Comparison of ENCODE assay signal across 29 cellular contexts in the genomic region with DNA sequence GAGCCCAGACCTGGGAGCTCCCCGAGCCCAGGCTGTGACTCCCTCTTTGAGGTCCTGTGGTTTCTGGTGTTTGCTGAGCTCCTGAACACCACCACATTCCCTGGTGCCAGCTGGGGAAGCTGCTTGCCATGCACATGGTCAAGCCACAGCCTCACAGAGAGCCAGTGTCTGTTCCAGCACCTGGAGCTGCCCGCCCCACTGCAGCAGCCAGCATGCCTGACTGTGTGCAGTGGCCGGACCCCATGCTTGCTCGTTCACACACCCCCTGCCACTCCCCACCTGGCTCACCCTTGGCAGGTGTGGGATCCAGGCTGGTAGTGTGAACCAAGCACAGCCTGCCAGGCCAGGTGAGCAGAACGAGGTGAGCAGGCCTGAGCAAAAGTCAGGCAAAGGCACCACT.
"Had no signal": no experiment of that assay in that cellular context is flagged by ENCODE, and none has a peak within 500 bp of the region (broad histone marks: within the 10 kb centered on the region; RNA-seq: fewer than 3 reads in every experiment).

No MANE protein-coding gene starts in this region.

- ATAC-seq: activated CD4-positive, CD25-positive, alpha-beta regulatory T cell treated with anti-CD3 and anti-CD28 coated beads, Interleukin-2, amount 50 U/mL, for 24 hours; activated CD8-positive, alpha-beta T cell treated with anti-CD3 and anti-CD28 coated beads for 36 hours; activated T-cell treated with anti-CD3 and anti-CD28 coated beads, Interleukin-2, amount 50 U/mL, for 4 hours; activated T-helper 17 cell treated with anti-CD3 and anti-CD28 coated beads, Interleukin-2, amount 50 U/mL, for 72 hours; effector memory CD8-positive, alpha-beta T cell; foreskin keratinocyte; gastrocnemius medialis; heart left ventricle; T-helper 17 cell had no signal

- H3K4me1 ChIP-seq: esophagus muscularis mucosa, foreskin keratinocyte, gastrocnemius medialis, heart left ventricle had no signal

- H3K27me3 ChIP-seq: brain microvascular endothelial cell, esophagus muscularis mucosa, foreskin keratinocyte, gastrocnemius medialis, heart left ventricle had no signal

- DNase-seq: activated B cell treated with CpG ODN at 0.5 μM for 24 hours; activated CD4-positive, alpha-beta T cell treated with anti-CD3 and anti-CD28 coated beads for 48 hours; activated CD4-positive, alpha-beta T cell treated with anti-CD3 and anti-CD28 coated beads, Interleukin-2, amount 50 U/mL, for 1 hour; activated CD4-positive, alpha-beta T cell treated with anti-CD3 and anti-CD28 coated beads, Interleukin-2, amount 50 U/mL, for 48 hours; activated CD8-positive, alpha-beta memory T cell treated with anti-CD3 and anti-CD28 coated beads for 24 hours; activated CD8-positive, alpha-beta T cell treated with anti-CD3 and anti-CD28 coated beads for 36 hours; activated effector memory CD4-positive, alpha-beta T cell treated with Interleukin-2 at 50 U/mL for 16 hours; activated gamma-delta T cell treated with Interleukin-2 at 50 U/mL for 16 hours; activated naive CD4-positive, alpha-beta T cell treated with anti-CD3 and anti-CD28 coated beads, Interleukin-2, amount 50 U/mL, for 16 hours; activated naive CD4-positive, alpha-beta T cell treated with Interleukin-2 at 50 U/mL for 16 hours; activated T-cell treated with anti-CD3 and anti-CD28 coated beads, Interleukin-2, amount 50 U/mL, for 4 hours; amniotic stem cell; anterior cingulate cortex; brain microvascular endothelial cell; cortex of kidney; dermis blood vessel endothelial cell; effector CD4-positive, alpha-beta T cell; effector memory CD8-positive, alpha-beta T cell; erythroblast; foreskin keratinocyte; gastrocnemius medialis; glutamatergic neuron; heart left ventricle; T-helper 17 cell; T1000; WERI-Rb-1 had no signal

- H3K27ac ChIP-seq: brain microvascular endothelial cell, esophagus muscularis mucosa, foreskin keratinocyte, gastrocnemius medialis, heart left ventricle, WERI-Rb-1 had no signal

- H3K4me3 ChIP-seq: esophagus muscularis mucosa, gastrocnemius medialis, heart left ventricle had no signal

- H3K36me3 ChIP-seq: brain microvascular endothelial cell, esophagus muscularis mucosa, gastrocnemius medialis, heart left ventricle, WERI-Rb-1 had no signal

- H3K9me3 ChIP-seq: esophagus muscularis mucosa, gastrocnemius medialis, heart left ventricle had no signal
